Comparison of ENCODE assay signal across 28 cellular contexts in the genomic region with DNA sequence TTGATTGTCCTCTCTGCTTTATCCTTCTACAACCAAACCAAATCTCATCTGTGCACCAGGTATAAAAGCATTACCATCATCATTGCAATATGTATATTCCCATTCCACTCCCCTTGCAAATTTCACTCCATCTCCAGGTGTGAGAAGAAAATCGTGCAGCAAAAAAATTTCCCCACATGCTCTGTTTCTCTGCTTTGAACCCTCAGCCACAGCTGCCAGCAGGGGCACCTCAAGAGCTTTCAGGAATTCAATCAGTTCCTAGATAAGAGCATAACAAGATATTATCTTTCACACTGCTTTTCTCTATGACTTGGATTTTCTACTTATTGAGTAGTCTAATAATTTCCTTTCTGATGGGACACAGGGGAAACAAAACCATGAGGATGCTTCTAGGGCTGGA.
"Had no signal": no experiment of that assay in that cellular context is flagged by ENCODE, and none has a peak within 500 bp of the region (broad histone marks: within the 10 kb centered on the region; RNA-seq: fewer than 3 reads in every experiment).

No MANE protein-coding gene starts in this region.

- H3K4me3 ChIP-seq: Peyer's patch, SJCRH30 had no signal

- H3K27me3 Mint-ChIP-seq: activated B cell treated with CpG ODN at 0.5 μM for 24 hours had no signal

- DNase-seq: activated B cell treated with CpG ODN at 0.5 μM for 24 hours; activated CD4-positive, alpha-beta T cell treated with anti-CD3 and anti-CD28 coated beads for 1 hour; activated CD4-positive, alpha-beta T cell treated with anti-CD3 and anti-CD28 coated beads, Interleukin-2, amount 10 ng/mL, durations not matched to agents 24 days and 14 days; activated CD4-positive, alpha-beta T cell treated with anti-CD3 and anti-CD28 coated beads, Interleukin-2, amount 50 U/mL, for 48 hours; activated CD8-positive, alpha-beta memory T cell treated with anti-CD3 and anti-CD28 coated beads, Interleukin-2, amount 10 ng/mL, durations not matched to agents 7 days and 5 days; activated effector memory CD4-positive, alpha-beta T cell treated with Interleukin-2 at 50 U/mL for 16 hours; activated naive CD4-positive, alpha-beta T cell; activated T-cell treated with anti-CD3 and anti-CD28 coated beads, Interleukin-2, amount 50 U/mL, for 24 hours; amygdala; cerebellar nuclear complex; KG1; NCI-H1092; NCI-H1417; NCI-H2029; NCI-H2107; NCI-H226; NCI-H526; NCI-H774; NK-92 treated with Interleukin-12 subunit alpha and Interleukin-12 subunit beta, amount 100 ng/mL, for 24 hours; Peyer's patch; Right ventricle myocardium superior; SJCRH30; T-helper 17 cell; T-helper 9 cell had no signal

- H3K4me1 ChIP-seq: Peyer's patch, SJCRH30 had no signal

- H3K36me3 ChIP-seq: Peyer's patch, SJCRH30 had no signal

- H3K36me3 Mint-ChIP-seq: activated naive CD4-positive, alpha-beta T cell treated with anti-CD3 and anti-CD28 coated beads, Interleukin-2, amount 50 U/mL, for 24 hours had no signal

- H3K27me3 ChIP-seq: Peyer's patch had no signal

- H3K9me3 ChIP-seq: Peyer's patch, SJCRH30 had no signal

- H3K27ac ChIP-seq: Peyer's patch, RWPE1, SJCRH30 had no signal

- H3K4me1 Mint-ChIP-seq: activated CD4-positive, alpha-beta T cell treated with anti-CD3 and anti-CD28 coated beads, Interleukin-2, amount 10 ng/mL, durations not matched to agents 24 days and 14 days; activated naive CD4-positive, alpha-beta T cell treated with anti-CD3 and anti-CD28 coated beads, Interleukin-2, amount 50 U/mL, for 24 hours; T-helper 17 cell had no signal

- H3K27ac Mint-ChIP-seq: activated B cell treated with CpG ODN at 0.5 μM for 24 hours; activated CD4-positive, alpha-beta T cell treated with anti-CD3 and anti-CD28 coated beads, Interleukin-2, amount 10 ng/mL, durations not matched to agents 24 days and 14 days; activated CD8-positive, alpha-beta memory T cell treated with anti-CD3 and anti-CD28 coated beads, Interleukin-2, amount 10 ng/mL, durations not matched to agents 7 days and 5 days; activated naive CD4-positive, alpha-beta T cell treated with anti-CD3 and anti-CD28 coated beads, Interleukin-2, amount 50 U/mL, for 24 hours; activated T-cell treated with anti-CD3 and anti-CD28 coated beads, Interleukin-2, amount 50 U/mL, for 24 hours; activated T-helper 1 cell treated with anti-CD3 and anti-CD28 coated beads, Interleukin-12 subunit alpha, Interleukin-12 subunit beta, Interleukin-2, Interleukin-4 antibody, amounts not matched to agents 30 ng/mL and 10 ng/mL and 1 ng/mL, durations not matched to agents 14 hours and 24 hours and 36 hours; T-helper 17 cell had no signal

- H3K9me3 Mint-ChIP-seq: activated CD4-positive, alpha-beta T cell treated with anti-CD3 and anti-CD28 coated beads, Interleukin-2, amount 10 ng/mL, durations not matched to agents 24 days and 14 days; activated naive CD4-positive, alpha-beta T cell treated with anti-CD3 and anti-CD28 coated beads, Interleukin-2, amount 50 U/mL, for 24 hours; activated T-cell treated with anti-CD3 and anti-CD28 coated beads, Interleukin-2, amount 50 U/mL, for 24 hours; activated T-helper 1 cell treated with anti-CD3 and anti-CD28 coated beads, Interleukin-12 subunit alpha, Interleukin-12 subunit beta, Interleukin-2, Interleukin-4 antibody, amounts not matched to agents 30 ng/mL and 10 ng/mL and 1 ng/mL, durations not matched to agents 14 hours and 24 hours and 36 hours had no signal

- ATAC-seq: activated CD8-positive, alpha-beta memory T cell treated with anti-CD3 and anti-CD28 coated beads, Interleukin-2, amount 10 ng/mL, durations not matched to agents 7 days and 5 days; T-helper 17 cell had no signal

- H3K4me3 Mint-ChIP-seq: activated B cell treated with CpG ODN at 0.5 μM for 24 hours; activated CD4-positive, alpha-beta T cell treated with anti-CD3 and anti-CD28 coated beads, Interleukin-2, amount 10 ng/mL, durations not matched to agents 24 days and 14 days; activated CD8-positive, alpha-beta memory T cell treated with anti-CD3 and anti-CD28 coated beads, Interleukin-2, amount 10 ng/mL, durations not matched to agents 7 days and 5 days; activated naive CD4-positive, alpha-beta T cell treated with anti-CD3 and anti-CD28 coated beads, Interleukin-2, amount 50 U/mL, for 24 hours; activated T-cell treated with anti-CD3 and anti-CD28 coated beads, Interleukin-2, amount 50 U/mL, for 24 hours; activated T-helper 1 cell treated with anti-CD3 and anti-CD28 coated beads, Interleukin-12 subunit alpha, Interleukin-12 subunit beta, Interleukin-2, Interleukin-4 antibody, amounts not matched to agents 30 ng/mL and 10 ng/mL and 1 ng/mL, durations not matched to agents 14 hours and 24 hours and 36 hours; T-helper 17 cell had no signal

- FAIRE-seq: colon had no signal
